ENCODE assay signal across 10 cellular contexts in the genomic region with DNA sequence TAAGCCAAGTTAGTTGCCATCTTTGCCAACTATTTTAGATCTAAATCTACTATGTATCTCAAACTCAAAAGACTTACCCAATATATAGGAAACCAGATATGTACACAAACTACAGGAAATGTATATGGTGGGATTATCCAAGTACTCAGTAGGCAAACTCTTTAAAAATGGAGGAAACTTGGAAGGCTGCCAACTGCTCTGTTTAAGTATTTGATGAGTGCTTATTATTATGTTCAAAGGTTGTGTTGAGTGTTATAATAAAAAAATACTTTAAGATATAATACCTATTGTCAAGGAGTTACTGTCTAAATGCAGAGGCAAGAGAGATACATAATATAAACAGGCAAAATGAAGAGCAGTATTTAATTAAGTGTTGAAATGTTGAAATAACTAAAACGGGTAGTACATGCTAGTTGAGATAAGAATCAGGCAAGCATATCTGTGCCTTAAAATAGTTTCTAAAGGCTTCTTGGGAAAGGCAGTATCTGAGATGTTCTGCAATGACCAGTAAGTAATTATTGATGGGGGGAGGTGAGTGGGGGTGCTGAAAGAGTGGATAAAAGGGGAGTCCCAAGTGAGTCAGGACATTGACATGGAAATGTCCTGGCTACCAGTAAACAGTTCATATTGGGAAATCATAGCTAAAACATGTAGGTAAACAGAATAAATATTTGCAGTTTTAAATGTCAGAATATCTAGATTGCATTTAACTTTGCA. TPM values are rescaled to one million over a fixed set of nuclear protein-coding genes. Genes with fewer than 3 reads are reported as not detected.
A peak's percentile ranks its signal among the peaks of the same experiment; 100 is the strongest.
DNase-seq lines count a peak whose midpoint lies in the region; ATAC-seq and TF ChIP-seq lines count a peak whose summit lies in the region.
"Had no signal": no experiment of that assay in that cellular context is flagged by ENCODE, and none has a peak within 500 bp of the region (broad histone marks: within the 10 kb centered on the region; RNA-seq: fewer than 3 reads in every experiment).

No MANE protein-coding gene starts in this region.

- peaks cover 38% of the 10 kb centered on the region for H3K36me3 Mint-ChIP-seq in MCF 10A (ENCODE audit: insufficient read depth, unreplicated experiment)

- TF ChIP-seq CTCF in HEK293 (tag by site-specific recombination; IDR thresholded peaks at IDR 0.05) = no peak
- TF ChIP-seq CTCF in MCF 10A (IDR thresholded peaks at IDR 0.05; ENCODE audit: unreplicated experiment) = no peak

- peaks cover 31% of the 10 kb centered on the region for H3K4me1 ChIP-seq in HEK293 (ENCODE audit: control insufficient read depth, insufficient read depth, low read length)

- intact Hi-C loops in MCF 10A (cut with micrococcal nuclease) = no loop called here

- POLR2A ChIA-PET in HEK293 (lab: Yijun Ruan, JAX) (no interaction called here), MCF 10A (lab: Yijun Ruan, JAX) (interaction anchor here (0.8 to 34.6 kb wide), 10 partner anchors 13 to 64 kb away, joined by 3 to 1548 read pairs (median 6); no protein-coding TSS in a partner anchor)

- no peaks in the 10 kb centered on the region for H3K9me3 ChIP-seq in HEK293 (ENCODE audit: control insufficient read depth, insufficient read depth, low read depth, low read length)
- H3K9me3 ChIP-seq: right atrium auricular region had no signal

- no peaks in the 10 kb centered on the region for H3K27me3 Mint-ChIP-seq in MCF 10A (ENCODE audit: insufficient read depth, unreplicated experiment)

- H3K36me3 ChIP-seq in HEK293 (ENCODE audit: control insufficient read depth in 2 of 2, insufficient read depth in 1 of 2, low read length in 2 of 2) = peaks cover 4 to 31% of the 10 kb centered on the region in 2 experiments

- H3K4me3 Mint-ChIP-seq in MCF 10A (ENCODE audit: unreplicated experiment) = no peak overlapping the region
- H3K4me3 Mint-ChIP-seq: activated T-cell treated with anti-CD3 and anti-CD28 coated beads, Interleukin-2, amount 50 U/mL, for 4 hours had no signal

- H3K4me1 Mint-ChIP-seq in MCF 10A (ENCODE audit: insufficient read depth, unreplicated experiment) = peaks cover 50% of the 10 kb centered on the region

- CTCF ChIA-PET in HEK293 (lab: Yijun Ruan, JAX) (interaction anchor here (0.7 to 3.9 kb wide), 5 partner anchors 12 to 426 kb away, joined by 3 to 12 read pairs (median 3); no protein-coding TSS in a partner anchor), MCF 10A (lab: Yijun Ruan, JAX) (interaction anchor here (0.6 to 1.3 kb wide), 6 partner anchors 11 to 108 kb away, joined by 3 to 7 read pairs (median 4); no protein-coding TSS in a partner anchor)

- ATAC-seq in GM19023 (IDR thresholded peaks at IDR 0.05; ENCODE audit: unreplicated experiment) = no peak
- ATAC-seq: activated T-cell treated with anti-CD3 and anti-CD28 coated beads, Interleukin-2, amount 50 U/mL, for 4 hours had no signal

- no peaks in the 10 kb centered on the region for H3K9me3 Mint-ChIP-seq in MCF 10A (ENCODE audit: unreplicated experiment)
- H3K9me3 Mint-ChIP-seq: activated T-cell treated with anti-CD3 and anti-CD28 coated beads, Interleukin-2, amount 50 U/mL, for 4 hours had no signal

- H3K4me3 ChIP-seq in HEK293 (ENCODE audit: low read depth, low read length) = no peak overlapping the region
- H3K4me3 ChIP-seq: right atrium auricular region had no signal

- BruUV-seq in MCF 10A (replicated peaks; lab: Mats Ljungman, UMichigan) = no TSS peak

- H3K27ac Mint-ChIP-seq in MCF 10A (ENCODE audit: low read depth, unreplicated experiment) = peak overlapping the region; percentile 89

- DNase-seq in NCI-H2107 (lab: John Stamatoyannopoulos, UW) (peak; percentile 4), MCF 10A (ENCODE audit: unreplicated experiment) (no peak), renal cortical epithelial cell (ENCODE audit: low read depth) (peak; percentile 61), caudate nucleus (lab: John Stamatoyannopoulos, UW) (no peak), NCI-H526 (lab: John Stamatoyannopoulos, UW) (no peak)
- DNase-seq in stimulated activated CD4-positive, alpha-beta T cell treated with anti-CD3 and anti-CD28 coated beads, Interleukin-15, amount 100 ng/mL, for 24 hours = no peak
- DNase-seq: activated T-cell treated with anti-CD3 and anti-CD28 coated beads, Interleukin-2, amount 50 U/mL, for 4 hours had no signal

- H3K27ac ChIP-seq in HEK293 (ENCODE audit: extremely low read depth, low read depth, low read length) = no peak overlapping the region
- H3K27ac ChIP-seq in caudate nucleus (ENCODE audit: low read depth, low read length) = no peak overlapping the region

TF ChIP-seq in HEK293, 187 proteins besides CTCF, POLR2A, EP300 and RAD21 (continues in another document):
- peak; percentile 49; the same call in 1 of the 2 replicates for TF ChIP-seq ZNF660 (tag by site-specific recombination; IDR thresholded peaks at IDR 0.05)
- peak; percentile 49; the same call in 1 of the 2 replicates for TF ChIP-seq ZBTB44 (tag by site-specific recombination; IDR thresholded peaks at IDR 0.05)
- peak; percentile 68 for TF ChIP-seq PRDM6 (tag by site-specific recombination; IDR thresholded peaks at IDR 0.05)
- 0 out of 2 replicates have a peak, but pooled peaks have one; percentile 27 for TF ChIP-seq OSR2 (tag by site-specific recombination; IDR thresholded peaks at IDR 0.05)
- TF ChIP-seq SP7 (tag by site-specific recombination; IDR thresholded peaks at IDR 0.05) = peak; percentile 47
- TF ChIP-seq ZNF658 (tag by site-specific recombination; IDR thresholded peaks at IDR 0.05) = no peak
- peak; percentile 39 for TF ChIP-seq FEZF1 (tag by site-specific recombination; IDR thresholded peaks at IDR 0.05)
- 0 out of 2 replicates have a peak, but pooled peaks have one; percentile 42 for TF ChIP-seq KLF10 (tag by site-specific recombination; IDR thresholded peaks at IDR 0.05)
- peak; percentile 37; the same call in 1 of the 2 replicates for TF ChIP-seq PRDM4 (tag by site-specific recombination; IDR thresholded peaks at IDR 0.05)
- TF ChIP-seq ZNF501 (tag by site-specific recombination; IDR thresholded peaks at IDR 0.05) = no peak
- peak; percentile 13 for TF ChIP-seq ZBTB26 (tag by site-specific recombination; optimal IDR thresholded peaks at IDR 0.05)

RNA-seq across cellular contexts. Expression of gene DST, which starts 6.5 kb away (rescaled TPM):
- 356 and 370 TPM in 2 replicates for total RNA-seq in MCF 10A (2022)
- 114 and 419 TPM in 2 replicates for total RNA-seq in renal cortical epithelial cell

Comparison
In these comparisons a context has a peak if more than half of its experiments do, and no peak if none do; other contexts are left out.
1. DNase-seq: peak in NCI-H2107 (single experiment) and renal cortical epithelial cell (single experiment); none in MCF 10A (single experiment), caudate nucleus (0 of 61), stimulated activated CD4-positive, alpha-beta T cell treated with anti-CD3 and anti-CD28 coated beads, Interleukin-15, amount 100 ng/mL, for 24 hours (single experiment) and NCI-H526 (0 of 2).